ENCODE assay signal across 22 cellular contexts in genomic region chr2:122319551-122320132, GRCh38.
DNase-seq lines count a peak whose midpoint lies in the region; ATAC-seq, FAIRE-seq and TF ChIP-seq lines count a peak whose summit lies in the region.
"Had no signal": no experiment of that assay in that cellular context is flagged by ENCODE, and none has a peak within 500 bp of the region (broad histone marks: within the 10 kb centered on the region; RNA-seq: fewer than 3 reads in every experiment).

No MANE protein-coding gene starts in this region.

- H2BK15ac ChIP-seq in mesenchymal stem cell (ENCODE audit: low read depth, poor library complexity, severe bottlenecking): no peak overlapping the region

- H3K9me3 Mint-ChIP-seq in chondrocyte (ENCODE audit: low read depth): no peaks in the 10 kb centered on the region

- H3K4me3 Mint-ChIP-seq in chondrocyte (ENCODE audit: unreplicated experiment): no peak overlapping the region
- H3K4me3 Mint-ChIP-seq: CD4-positive, CD25-positive, alpha-beta regulatory T cell; CD8-positive, alpha-beta memory T cell; H9 had no signal

- H3K27ac ChIP-seq in mesenchymal stem cell (ENCODE audit: low read length, poor library complexity, severe bottlenecking): no peak overlapping the region
- H3K27ac ChIP-seq: KMS-11 had no signal

- H3K4me3 ChIP-seq in mesenchymal stem cell (ENCODE audit: insufficient read depth in 1 of 2, low read depth in 1 of 2, low read length in 2 of 2): no peak overlapping the region

- no peak for ATAC-seq in GM21529 (IDR thresholded peaks at IDR 0.05; ENCODE audit: unreplicated experiment)

- H3K27me3 ChIP-seq in mesenchymal stem cell (ENCODE audit: control insufficient read depth in 1 of 2, insufficient read depth in 1 of 2, low read length in 2 of 2): no peaks in the 10 kb centered on the region
- H3K27me3 ChIP-seq: BE2C had no signal

- H3K4ac ChIP-seq in mesenchymal stem cell (ENCODE audit: low read depth in 1 of 2, low read length in 2 of 2): no peak overlapping the region

- H2AK5ac ChIP-seq in mesenchymal stem cell (ENCODE audit: low read length, severe bottlenecking): no peak overlapping the region

- WGBS in mesenchymal stem cell: 81% methylated on average over 3 of the region's 4 CpGs

- no peak overlapping the region for H3K4me2 ChIP-seq in mesenchymal stem cell (ENCODE audit: low read length, poor library complexity, severe bottlenecking)
- H3K4me2 ChIP-seq: KMS-11 had no signal

- H3K27ac Mint-ChIP-seq in chondrocyte (ENCODE audit: unreplicated experiment): no peak overlapping the region
- H3K27ac Mint-ChIP-seq: CD4-positive, CD25-positive, alpha-beta regulatory T cell; H9 had no signal

- no peak overlapping the region for H3K23ac ChIP-seq in mesenchymal stem cell (ENCODE audit: low read length in 2 of 2)

- no peaks in the 10 kb centered on the region for H3K9me3 ChIP-seq in mesenchymal stem cell (ENCODE audit: control insufficient read depth, low read length)
- H3K9me3 ChIP-seq: BE2C, Caco-2 had no signal

- no peak overlapping the region for H3K9ac ChIP-seq in mesenchymal stem cell (ENCODE audit: low read length)
- H3K9ac ChIP-seq: KMS-11 had no signal

- H3K79me1 ChIP-seq in mesenchymal stem cell (replicated peaks; ENCODE audit: low read length, poor library complexity, severe bottlenecking): no peaks in the 10 kb centered on the region

- no peaks in the 10 kb centered on the region for H3K36me3 ChIP-seq in mesenchymal stem cell (ENCODE audit: control insufficient read depth in 1 of 2, insufficient read depth in 2 of 2, low read depth in 1 of 2, low read length in 2 of 2)
- H3K36me3 ChIP-seq: BE2C had no signal

- H3K27me3 Mint-ChIP-seq in chondrocyte (ENCODE audit: low read depth): no peaks in the 10 kb centered on the region
- H3K27me3 Mint-ChIP-seq: CD4-positive, CD25-positive, alpha-beta regulatory T cell; CD8-positive, alpha-beta memory T cell had no signal

- no peaks in the 10 kb centered on the region for H3K4me1 ChIP-seq in mesenchymal stem cell (ENCODE audit: control insufficient read depth, insufficient read depth, low read depth, low read length)
- H3K4me1 ChIP-seq: BE2C, Caco-2 had no signal

- no peak overlapping the region for H3K18ac ChIP-seq in mesenchymal stem cell (ENCODE audit: low read depth in 1 of 2, low read length in 2 of 2)

- no peaks in the 10 kb centered on the region for H3K4me1 Mint-ChIP-seq in chondrocyte (ENCODE audit: low read depth)
- H3K4me1 Mint-ChIP-seq: CD4-positive, CD25-positive, alpha-beta regulatory T cell; CD8-positive, alpha-beta memory T cell had no signal

- H3K36me3 Mint-ChIP-seq in chondrocyte (ENCODE audit: low read depth): no peaks in the 10 kb centered on the region
- H3K36me3 Mint-ChIP-seq: CD4-positive, CD25-positive, alpha-beta regulatory T cell; CD8-positive, alpha-beta memory T cell had no signal

- no peak overlapping the region for H2BK120ac ChIP-seq in mesenchymal stem cell (ENCODE audit: low read depth, low read length)

- DNase-seq in EH (ENCODE audit: low read depth): peak; percentile 65
- peak; percentile 16 for DNase-seq in ELR (ENCODE audit: low read depth)
- peak; percentile 68 for DNase-seq in NCI-H226
- DNase-seq in foreskin melanocyte: peak; percentile 77
- DNase-seq in mesenchymal stem cell: no peak
- no peak for DNase-seq in frontal cortex (ENCODE audit: low spot score in 2 of 2)
- no peak for DNase-seq in chondrocyte (ENCODE audit: low spot score)
- DNase-seq: ACHN; BE2C; C1 segment of cervical spinal cord; Caco-2; CD4-positive, CD25-positive, alpha-beta regulatory T cell; CD8-positive, alpha-beta memory T cell; H9 had no signal

- no peak for FAIRE-seq in frontal cortex (lab: Jason Lieb, UNC)
- FAIRE-seq: A204.1, D721Med, G401.6, GM12891, GM19239, H1 had no signal

- TF ChIP-seq CTCF in chondrocyte (IDR thresholded peaks at IDR 0.05): no peak

- H2BK12ac ChIP-seq in mesenchymal stem cell (ENCODE audit: low read length in 2 of 2): no peak overlapping the region

- H3K14ac ChIP-seq in mesenchymal stem cell (ENCODE audit: low read length in 2 of 2): no peak overlapping the region

- H2BK5ac ChIP-seq in mesenchymal stem cell (ENCODE audit: low read depth, low read length, poor library complexity, severe bottlenecking): no peak overlapping the region

- no peak overlapping the region for H2AFZ ChIP-seq in mesenchymal stem cell (ENCODE audit: low read depth, low read length)

- no peak overlapping the region for H4K91ac ChIP-seq in mesenchymal stem cell (ENCODE audit: low read length)

- H4K8ac ChIP-seq in mesenchymal stem cell (ENCODE audit: low read length): no peak overlapping the region

Comparison
In these comparisons a context has a peak if more than half of its experiments do, and no peak if none do; other contexts are left out.
1. DNase-seq: peak in EH (single experiment), ELR (single experiment), NCI-H226 (single experiment) and foreskin melanocyte (single experiment); none in mesenchymal stem cell (single experiment), frontal cortex (0 of 2) and chondrocyte (single experiment).